1 cellular context compared by ENCODE assay signal in the genomic region with DNA sequence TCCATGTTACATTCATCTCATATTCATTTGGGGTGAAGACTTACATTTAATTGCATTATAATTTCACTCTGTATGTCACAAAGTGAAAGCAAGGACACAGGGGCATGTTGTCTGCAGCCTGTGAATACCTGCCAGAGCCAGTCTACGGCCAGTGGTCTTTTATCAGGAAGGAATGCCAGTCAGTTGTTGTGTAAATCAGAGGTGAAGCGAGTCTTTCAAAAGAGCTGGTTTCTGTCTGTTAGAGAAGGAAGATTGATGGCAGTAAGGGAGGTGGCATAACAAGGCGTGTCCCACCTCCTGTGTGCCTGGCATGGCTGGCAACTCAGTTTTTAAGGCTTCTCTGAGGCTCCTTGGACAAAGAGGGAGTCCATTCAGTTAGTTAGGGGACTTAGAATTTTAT.
TF ChIP-seq lines count a peak whose summit lies in the region.

No MANE protein-coding gene starts in this region.

TF ChIP-seq in H1, 55 proteins besides CTCF, POLR2A, EP300 and RAD21 (continued from another document):
- TF ChIP-seq, protein P1, sequence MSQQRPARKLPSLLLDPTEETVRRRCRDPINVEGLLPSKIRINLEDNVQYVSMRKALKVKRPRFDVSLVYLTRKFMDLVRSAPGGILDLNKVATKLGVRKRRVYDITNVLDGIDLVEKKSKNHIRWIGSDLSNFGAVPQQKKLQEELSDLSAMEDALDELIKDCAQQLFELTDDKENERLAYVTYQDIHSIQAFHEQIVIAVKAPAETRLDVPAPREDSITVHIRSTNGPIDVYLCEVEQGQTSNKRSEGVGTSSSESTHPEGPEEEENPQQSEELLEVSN (IDR thresholded peaks at IDR 0.05), result no peak
- no peak for TF ChIP-seq CTBP2 (IDR thresholded peaks at IDR 0.05; ENCODE audit: borderline replicate concordance, insufficient read depth, insufficient read length, low read length)
